Comparison of ENCODE assay signal across 9 cellular contexts in the genomic region with DNA sequence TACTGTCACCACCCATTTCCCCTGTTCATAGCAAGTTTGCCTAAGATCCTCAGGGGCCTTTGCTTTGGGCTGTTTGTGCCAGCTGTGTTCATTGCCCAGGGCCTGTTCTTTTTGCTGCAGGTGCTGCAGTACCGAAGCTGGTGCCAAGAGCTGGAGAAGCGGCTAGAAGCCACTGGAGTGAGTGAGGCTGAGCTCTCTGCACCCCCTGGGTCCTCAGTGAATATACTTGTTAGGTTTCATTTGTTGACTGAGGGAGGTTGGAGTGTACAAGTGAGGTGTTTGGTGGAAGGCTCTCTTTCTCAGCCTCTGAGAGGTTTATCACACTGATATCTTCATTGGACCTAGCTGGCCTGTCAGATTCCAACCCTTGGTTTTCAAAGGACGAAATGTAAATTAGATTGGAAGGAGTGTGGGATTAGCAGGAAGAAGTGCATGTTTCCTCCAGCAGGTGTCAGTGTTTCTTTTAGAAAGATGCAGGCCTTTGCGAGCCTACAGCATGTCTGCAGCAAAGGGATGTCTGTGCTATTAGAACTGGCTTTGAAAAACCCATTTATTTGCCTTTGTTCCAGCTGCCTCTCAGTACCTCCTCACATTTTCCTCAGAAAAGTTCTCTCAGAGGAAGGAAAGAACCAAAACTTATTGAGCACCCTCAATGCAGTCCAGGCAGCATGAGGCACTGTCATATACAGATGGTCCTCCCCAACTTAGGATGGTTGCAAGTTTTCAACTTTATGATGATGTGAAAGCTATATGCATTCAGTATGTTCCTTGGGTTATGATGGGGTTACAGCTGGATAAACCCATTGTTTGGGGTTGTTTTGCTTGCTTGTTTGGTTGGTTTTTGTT. TPM values are rescaled to one million over a fixed set of nuclear protein-coding genes. Genes with fewer than 3 reads are reported as not detected.
DNase-seq lines count a peak whose midpoint lies in the region; ATAC-seq and TF ChIP-seq lines count a peak whose summit lies in the region.
"Had no signal": no experiment of that assay in that cellular context is flagged by ENCODE, and none has a peak within 500 bp of the region (broad histone marks: within the 10 kb centered on the region; RNA-seq: fewer than 3 reads in every experiment).

No MANE protein-coding gene starts in this region.

- H3K27ac Mint-ChIP-seq in activated T-helper 2 cell treated with anti-CD3 and anti-CD28 coated beads, Interferon-gamma antibody, Interleukin-2, Interleukin-4, amounts not matched to agents 10 μg/mL and 5 μg/mL and 100 μg/mL, durations not matched to agents 14 hours and 24 hours and 36 hours = no peak overlapping the region
- H3K27ac Mint-ChIP-seq: activated naive CD8-positive, alpha-beta T cell had no signal

- peak overlapping the region; percentile 20; the same call in 1 of the 2 replicates for H3K9ac ChIP-seq in Karpas-422 (ENCODE audit: low read length)

- peaks cover 20% of the 10 kb centered on the region for H3K36me3 Mint-ChIP-seq in activated T-helper 2 cell treated with anti-CD3 and anti-CD28 coated beads, Interferon-gamma antibody, Interleukin-2, Interleukin-4, amounts not matched to agents 10 μg/mL and 5 μg/mL and 100 μg/mL, durations not matched to agents 14 hours and 24 hours and 36 hours (ENCODE audit: low read depth)
- H3K36me3 Mint-ChIP-seq: activated naive CD8-positive, alpha-beta T cell had no signal

- peaks cover 4% of the 10 kb centered on the region for H3K4me1 Mint-ChIP-seq in activated T-helper 2 cell treated with anti-CD3 and anti-CD28 coated beads, Interferon-gamma antibody, Interleukin-2, Interleukin-4, amounts not matched to agents 10 μg/mL and 5 μg/mL and 100 μg/mL, durations not matched to agents 14 hours and 24 hours and 36 hours (ENCODE audit: low read depth)

- ATAC-seq in foreskin keratinocyte (peak; percentile 58), omental fat pad (ENCODE audit: low FRiP score) (peak; percentile 50), HG02623 (IDR thresholded peaks at IDR 0.05; ENCODE audit: unreplicated experiment) (no peak), HG02610 (IDR thresholded peaks at IDR 0.05; ENCODE audit: unreplicated experiment) (no peak)

- peaks cover 10% of the 10 kb centered on the region; the same call in 1 of the 2 replicates for H3K79me2 ChIP-seq in DOHH2 (ENCODE audit: control insufficient read depth, low read length)
- peaks cover 9% of the 10 kb centered on the region; the same call in 1 of the 2 replicates for H3K79me2 ChIP-seq in Karpas-422 (ENCODE audit: low read length)

- no peaks in the 10 kb centered on the region for H3K27me3 ChIP-seq in DOHH2 (ENCODE audit: control insufficient read depth, low read length)
- no peaks in the 10 kb centered on the region for H3K27me3 ChIP-seq in Karpas-422 (ENCODE audit: low read length)
- H3K27me3 ChIP-seq in Peyer's patch = no peaks in the 10 kb centered on the region
- H3K27me3 ChIP-seq in foreskin keratinocyte = no peaks in the 10 kb centered on the region

- H3K9me3 Mint-ChIP-seq in activated T-helper 2 cell treated with anti-CD3 and anti-CD28 coated beads, Interferon-gamma antibody, Interleukin-2, Interleukin-4, amounts not matched to agents 10 μg/mL and 5 μg/mL and 100 μg/mL, durations not matched to agents 14 hours and 24 hours and 36 hours = no peaks in the 10 kb centered on the region

- no peak overlapping the region for H3K4me3 ChIP-seq in DOHH2 (ENCODE audit: low read length)
- H3K4me3 ChIP-seq in Karpas-422 (ENCODE audit: low read length) = no peak overlapping the region
- H3K4me3 ChIP-seq in Peyer's patch = no peak overlapping the region

- peaks cover 19% of the 10 kb centered on the region for H3K4me1 ChIP-seq in DOHH2 (ENCODE audit: control insufficient read depth, low read length)
- H3K4me1 ChIP-seq in Karpas-422 (ENCODE audit: low read length) = peaks cover 28% of the 10 kb centered on the region
- H3K4me1 ChIP-seq in Peyer's patch = no peaks in the 10 kb centered on the region
- H3K4me1 ChIP-seq in foreskin keratinocyte = no peaks in the 10 kb centered on the region

- TF ChIP-seq CTCF in DOHH2 (IDR thresholded peaks at IDR 0.05; ENCODE audit: low read depth, low read length, poor library complexity, severe bottlenecking) (peak; percentile 93), Peyer's patch (IDR thresholded peaks at IDR 0.05) (peak; percentile 70 to 85 (median 82)), foreskin keratinocyte (conservative IDR thresholded peaks at IDR 0.05) (peak; percentile 81), omental fat pad (IDR thresholded peaks at IDR 0.05) (peak in 1 of 3 donors; percentile 59)

- intact Hi-C loops in activated T-helper 2 cell treated with anti-CD3 and anti-CD28 coated beads, Interferon-gamma antibody, Interleukin-2, Interleukin-4, amounts not matched to agents 10 μg/mL and 5 μg/mL and 100 μg/mL, durations not matched to agents 14 hours and 24 hours and 36 hours (cut with micrococcal nuclease) = no loop called here

- DNase-seq in Karpas-422 (peak; percentile 87), Peyer's patch (peak in 2 of 3 donors; percentile 58 to 81), foreskin keratinocyte (peak in 1 of 2 donors; percentile 23), omental fat pad (ENCODE audit: low spot score) (no peak)
- peak; percentile 41 for DNase-seq in activated T-helper 2 cell treated with anti-CD3 and anti-CD28 coated beads, Interferon-gamma antibody, Interleukin-2, Interleukin-4, amounts not matched to agents 10 μg/mL and 5 μg/mL and 100 μg/mL, durations not matched to agents 14 hours and 24 hours and 36 hours (ENCODE audit: low spot score)

- no peak for TF ChIP-seq POLR2A in Peyer's patch (IDR thresholded peaks at IDR 0.05)

- peaks cover 12% of the 10 kb centered on the region for H4K20me1 ChIP-seq in DOHH2 (ENCODE audit: control insufficient read depth, insufficient read depth, low read depth, low read length)
- no peaks in the 10 kb centered on the region for H4K20me1 ChIP-seq in Karpas-422 (ENCODE audit: insufficient read depth, low read depth, low read length)

- H3K36me3 ChIP-seq in DOHH2 (ENCODE audit: control insufficient read depth, low read length) (peaks cover 66% of the 10 kb centered on the region), Karpas-422 (ENCODE audit: insufficient read depth, low read length) (peaks cover 29% of the 10 kb centered on the region), Peyer's patch (peaks cover 0 to 45% (median 0%) of the 10 kb centered on the region in 3 donors)

- H3K4me2 ChIP-seq in DOHH2 (ENCODE audit: low read length) (no peak overlapping the region), Karpas-422 (ENCODE audit: low read depth, low read length, poor library complexity, severe bottlenecking) (peak overlapping the region; percentile 2)

- H3K27ac ChIP-seq in DOHH2 (ENCODE audit: low read depth, low read length) (no peak overlapping the region), Karpas-422 (ENCODE audit: low read length) (peak overlapping the region; percentile 26), Peyer's patch (no peak overlapping the region), foreskin keratinocyte (no peak overlapping the region)

- H3K27me3 Mint-ChIP-seq in activated T-helper 2 cell treated with anti-CD3 and anti-CD28 coated beads, Interferon-gamma antibody, Interleukin-2, Interleukin-4, amounts not matched to agents 10 μg/mL and 5 μg/mL and 100 μg/mL, durations not matched to agents 14 hours and 24 hours and 36 hours (ENCODE audit: low read depth) = no peaks in the 10 kb centered on the region
- H3K27me3 Mint-ChIP-seq: activated naive CD8-positive, alpha-beta T cell had no signal

- H3K9me3 ChIP-seq in DOHH2 (ENCODE audit: control insufficient read depth, insufficient read depth, low read length) = no peaks in the 10 kb centered on the region
- no peaks in the 10 kb centered on the region for H3K9me3 ChIP-seq in Karpas-422 (ENCODE audit: low read length)
- H3K9me3 ChIP-seq in Peyer's patch = no peaks in the 10 kb centered on the region

- H3K9me2 ChIP-seq in DOHH2 (replicated peaks; ENCODE audit: control insufficient read depth, low read length) = no peaks in the 10 kb centered on the region
- H3K9me2 ChIP-seq in Karpas-422 (replicated peaks; ENCODE audit: insufficient read depth, low read length) = no peaks in the 10 kb centered on the region

- 0 out of 2 replicates have a peak, but pooled peaks cover 3% of the 10 kb centered on the region for H3F3A ChIP-seq in DOHH2 (ENCODE audit: control insufficient read depth, insufficient read depth)

- H3K4me3 Mint-ChIP-seq in activated T-helper 2 cell treated with anti-CD3 and anti-CD28 coated beads, Interferon-gamma antibody, Interleukin-2, Interleukin-4, amounts not matched to agents 10 μg/mL and 5 μg/mL and 100 μg/mL, durations not matched to agents 14 hours and 24 hours and 36 hours (ENCODE audit: low read depth) = no peak overlapping the region
- H3K4me3 Mint-ChIP-seq: activated naive CD8-positive, alpha-beta T cell had no signal

- no peak overlapping the region for H2AFZ ChIP-seq in Karpas-422 (ENCODE audit: low read length)

RNA-seq across cellular contexts. Expression of a gene that starts 8.3 kb away (rescaled TPM):
- 10.2 and 42.8 TPM in 2 replicates for total RNA-seq in Karpas-422 (2014; rRNA removed; shearing (Covaris generic); ENCODE audit: low replicate concordance)
- total RNA-seq in Peyer's patch (100 to 1,000 TPM in 1 of 4 donors, 10 to 100 TPM in 3; 26.1 to 121 (median 38.3) TPM), foreskin keratinocyte (30.6 and 36.1 TPM in 2 replicates), omental fat pad (10 to 100 TPM; 14.6 to 25.4 (median 16.2) TPM)
- 51.0 and 54.6 TPM in 2 replicates for total RNA-seq in activated T-helper 2 cell treated with anti-CD3 and anti-CD28 coated beads, Interferon-gamma antibody, Interleukin-2, Interleukin-4, amounts not matched to agents 10 μg/mL and 5 μg/mL and 100 μg/mL, durations not matched to agents 14 hours and 24 hours and 36 hours
- polyA plus RNA-seq in foreskin keratinocyte = 9.9 and 12.1 TPM in 2 replicates

RNA-seq across cellular contexts. Expression of a gene that starts 25.6 kb away (rescaled TPM):
- not detected in 2 replicates for total RNA-seq in Karpas-422 (2014; rRNA removed; shearing (Covaris generic); ENCODE audit: low replicate concordance)
- total RNA-seq in Peyer's patch (not detected), foreskin keratinocyte (0.27 and 0.60 TPM in 2 replicates), omental fat pad (1 to 10 TPM in 3 of 4 donors, under 1 TPM in 1; 0.47 to 2.6 (median 1.8) TPM)
- total RNA-seq in activated T-helper 2 cell treated with anti-CD3 and anti-CD28 coated beads, Interferon-gamma antibody, Interleukin-2, Interleukin-4, amounts not matched to agents 10 μg/mL and 5 μg/mL and 100 μg/mL, durations not matched to agents 14 hours and 24 hours and 36 hours = not detected in 2 replicates
- 0.25 and 0.45 TPM in 2 replicates for polyA plus RNA-seq in foreskin keratinocyte

RNA-seq across cellular contexts. Expression of a gene that starts 51.9 kb away (rescaled TPM):
- total RNA-seq in Karpas-422 (2014; rRNA removed; shearing (Covaris generic); ENCODE audit: low replicate concordance) = 49.5 and 55.1 TPM in 2 replicates
- total RNA-seq in Peyer's patch (10 to 100 TPM; 35.5 to 98.2 (median 37.8) TPM), foreskin keratinocyte (31.0 and 35.6 TPM in 2 replicates), omental fat pad (10 to 100 TPM; 28.4 to 44.0 (median 32.3) TPM)
- total RNA-seq in activated T-helper 2 cell treated with anti-CD3 and anti-CD28 coated beads, Interferon-gamma antibody, Interleukin-2, Interleukin-4, amounts not matched to agents 10 μg/mL and 5 μg/mL and 100 μg/mL, durations not matched to agents 14 hours and 24 hours and 36 hours = 53.9 and 65.7 TPM in 2 replicates
- polyA plus RNA-seq in foreskin keratinocyte = 24.7 and 31.0 TPM in 2 replicates

Comparison
In these comparisons a context has a peak if more than half of its experiments do, and no peak if none do; other contexts are left out.
1. ATAC-seq: peak in foreskin keratinocyte (single experiment) and omental fat pad (single experiment); none in HG02623 (single experiment) and HG02610 (single experiment).